In genomic region chr5:168048486-168048885, GRCh38 we compare ENCODE assay signal across 24 cellular contexts.
"Had no signal": no experiment of that assay in that cellular context is flagged by ENCODE, and none has a peak within 500 bp of the region (broad histone marks: within the 10 kb centered on the region; RNA-seq: fewer than 3 reads in every experiment).

No MANE protein-coding gene starts in this region.

- ATAC-seq: activated CD4-positive, alpha-beta T cell treated with anti-CD3 and anti-CD28 coated beads for 36 hours; activated CD8-positive, alpha-beta memory T cell treated with anti-CD3 and anti-CD28 coated beads, Interleukin-2, amount 10 ng/mL, durations not matched to agents 7 days and 5 days; activated CD8-positive, alpha-beta T cell treated with anti-CD3 and anti-CD28 coated beads, Interleukin-2, amount 10 ng/mL, durations not matched to agents 7 days and 5 days; activated T-helper 17 cell treated with anti-CD3 and anti-CD28 coated beads, Interleukin-2, amount 50 U/mL, for 72 hours had no signal

- H3K9me3 Mint-ChIP-seq: activated CD4-positive, alpha-beta memory T cell treated with anti-CD3 and anti-CD28 coated beads for 36 hours; activated CD4-positive, alpha-beta T cell treated with anti-CD3 and anti-CD28 coated beads, Interleukin-2, amount 10 ng/mL, durations not matched to agents 24 days and 14 days; activated T-helper 17 cell treated with anti-CD3 and anti-CD28 coated beads, Interleukin-2, amount 50 U/mL, for 72 hours had no signal

- H3K27me3 ChIP-seq: brain microvascular endothelial cell, esophagus squamous epithelium, heart left ventricle had no signal

- H3K4me3 Mint-ChIP-seq: activated CD4-positive, alpha-beta memory T cell treated with anti-CD3 and anti-CD28 coated beads for 36 hours; activated CD4-positive, alpha-beta T cell treated with anti-CD3 and anti-CD28 coated beads for 36 hours; activated CD4-positive, alpha-beta T cell treated with anti-CD3 and anti-CD28 coated beads, Interleukin-2, amount 10 ng/mL, durations not matched to agents 24 days and 14 days; activated CD8-positive, alpha-beta memory T cell treated with anti-CD3 and anti-CD28 coated beads, Interleukin-2, amount 10 ng/mL, durations not matched to agents 7 days and 5 days; activated CD8-positive, alpha-beta T cell treated with anti-CD3 and anti-CD28 coated beads, Interleukin-2, amount 10 ng/mL, durations not matched to agents 7 days and 5 days; activated naive CD8-positive, alpha-beta T cell; activated T-helper 17 cell treated with anti-CD3 and anti-CD28 coated beads, Interleukin-2, amount 50 U/mL, for 72 hours had no signal

- H3K9me3 ChIP-seq: esophagus squamous epithelium, heart left ventricle had no signal

- DNase-seq: activated CD4-positive, alpha-beta memory T cell treated with anti-CD3 and anti-CD28 coated beads for 36 hours; activated CD4-positive, alpha-beta T cell treated with anti-CD3 and anti-CD28 coated beads for 36 hours; activated CD4-positive, alpha-beta T cell treated with anti-CD3 and anti-CD28 coated beads, Interleukin-2, amount 10 ng/mL, durations not matched to agents 24 days and 14 days; activated CD4-positive, CD25-positive, alpha-beta regulatory T cell; activated CD4-positive, CD25-positive, alpha-beta regulatory T cell treated with anti-CD3 and anti-CD28 coated beads, Interleukin-2, amount 50 U/mL, for 72 hours; activated CD8-positive, alpha-beta memory T cell treated with anti-CD3 and anti-CD28 coated beads, Interleukin-2, amount 10 ng/mL, durations not matched to agents 7 days and 5 days; activated CD8-positive, alpha-beta memory T cell treated with anti-CD3 and anti-CD28 coated beads, Interleukin-2, amount 50 U/mL, for 4 hours; activated CD8-positive, alpha-beta T cell treated with anti-CD3 and anti-CD28 coated beads, Interleukin-2, amount 10 ng/mL, durations not matched to agents 7 days and 5 days; activated effector memory CD4-positive, alpha-beta T cell treated with Interleukin-2 at 50 U/mL for 16 hours; activated gamma-delta T cell treated with Interleukin-2 at 50 U/mL for 16 hours; activated naive CD4-positive, alpha-beta T cell treated with anti-CD3 and anti-CD28 coated beads, Interleukin-2, amount 50 U/mL, for 16 hours; activated naive CD4-positive, alpha-beta T cell treated with Interleukin-2 at 50 U/mL for 16 hours; activated T-cell treated with anti-CD3 and anti-CD28 coated beads, Interleukin-2, amount 50 U/mL, for 1 hour; amniotic stem cell; brain microvascular endothelial cell; cortex of kidney; dermis blood vessel endothelial cell; effector CD8-positive, alpha-beta T cell; esophagus squamous epithelium; heart left ventricle; T-helper 2 cell had no signal

- H3K36me3 Mint-ChIP-seq: activated CD4-positive, alpha-beta memory T cell treated with anti-CD3 and anti-CD28 coated beads for 36 hours; activated CD8-positive, alpha-beta memory T cell treated with anti-CD3 and anti-CD28 coated beads, Interleukin-2, amount 10 ng/mL, durations not matched to agents 7 days and 5 days; activated naive CD8-positive, alpha-beta T cell had no signal

- H3K4me1 Mint-ChIP-seq: activated CD4-positive, alpha-beta T cell treated with anti-CD3 and anti-CD28 coated beads for 36 hours; activated CD4-positive, alpha-beta T cell treated with anti-CD3 and anti-CD28 coated beads, Interleukin-2, amount 10 ng/mL, durations not matched to agents 24 days and 14 days; activated CD8-positive, alpha-beta memory T cell treated with anti-CD3 and anti-CD28 coated beads, Interleukin-2, amount 10 ng/mL, durations not matched to agents 7 days and 5 days; activated T-helper 17 cell treated with anti-CD3 and anti-CD28 coated beads, Interleukin-2, amount 50 U/mL, for 72 hours had no signal

- H3K27me3 Mint-ChIP-seq: activated CD4-positive, alpha-beta memory T cell treated with anti-CD3 and anti-CD28 coated beads for 36 hours; activated CD4-positive, alpha-beta T cell treated with anti-CD3 and anti-CD28 coated beads for 36 hours; activated CD4-positive, alpha-beta T cell treated with anti-CD3 and anti-CD28 coated beads, Interleukin-2, amount 10 ng/mL, durations not matched to agents 24 days and 14 days; activated CD8-positive, alpha-beta memory T cell treated with anti-CD3 and anti-CD28 coated beads, Interleukin-2, amount 10 ng/mL, durations not matched to agents 7 days and 5 days; activated naive CD8-positive, alpha-beta T cell had no signal

- H3K27ac ChIP-seq: brain microvascular endothelial cell, epithelial cell of prostate, esophagus squamous epithelium had no signal

- H3K4me3 ChIP-seq: esophagus squamous epithelium, heart left ventricle had no signal

- H3K36me3 ChIP-seq: brain microvascular endothelial cell, esophagus squamous epithelium had no signal
